8 cellular contexts compared by ENCODE assay signal in the genomic region with DNA sequence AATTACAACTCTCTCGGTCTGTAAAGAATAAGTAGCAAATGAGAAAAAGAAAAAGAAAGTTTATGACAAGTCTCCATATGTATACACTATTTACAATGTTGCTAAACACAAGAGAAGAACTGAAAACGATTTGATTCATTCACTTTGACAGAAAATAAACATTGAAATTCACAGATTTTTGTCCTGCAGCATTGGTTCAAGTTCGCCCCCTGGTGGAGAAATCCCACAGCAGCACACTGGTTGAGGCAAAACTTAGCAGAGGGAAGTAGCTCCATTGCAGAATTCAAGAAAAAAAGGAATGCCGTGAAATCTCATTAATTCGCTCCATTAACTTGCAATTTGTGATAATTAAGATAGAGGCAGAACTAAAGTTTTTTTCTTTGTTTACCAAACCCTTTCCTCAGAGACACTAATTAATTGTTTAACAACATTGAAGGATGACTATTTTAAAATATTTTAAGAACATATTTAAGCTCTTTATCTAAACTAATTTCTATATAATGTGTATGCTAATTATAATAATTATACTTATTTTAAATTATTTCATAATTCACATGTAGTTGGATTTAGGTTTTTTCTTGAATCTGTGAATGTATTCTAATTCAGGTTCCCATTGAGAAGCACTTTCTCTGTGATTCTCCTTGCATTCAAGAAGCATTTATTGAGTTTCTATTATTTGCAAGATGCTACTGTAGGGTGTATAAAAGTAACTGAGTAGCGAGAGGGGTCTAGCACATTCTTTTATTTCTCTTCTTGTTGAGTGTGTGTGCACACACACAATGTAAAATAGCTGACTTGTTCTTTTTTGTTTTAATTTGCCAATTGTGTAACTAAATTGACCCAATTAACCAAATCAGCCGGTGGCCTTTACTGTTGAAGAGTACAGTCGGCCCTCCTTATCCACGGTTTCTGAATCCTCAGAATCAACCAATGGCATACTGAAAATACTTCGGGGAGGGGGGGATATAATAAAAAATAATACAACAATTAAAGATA.
DNase-seq lines count a peak whose midpoint lies in the region; ATAC-seq and TF ChIP-seq lines count a peak whose summit lies in the region.

No MANE protein-coding gene starts in this region.

- WGBS in thyroid gland, 2 donors: 37 to 38% methylated on average over 10 of the region's 10 CpGs

- H2AFZ ChIP-seq in OCI-LY7 (ENCODE audit: low read length): no peak overlapping the region

- no peaks in the 10 kb centered on the region for H3K36me3 ChIP-seq in OCI-LY7 (ENCODE audit: insufficient read depth, low read length)
- no peaks in the 10 kb centered on the region for H3K36me3 ChIP-seq in thyroid gland

- intact Hi-C loops in OCI-LY7 (cut with micrococcal nuclease; ENCODE audit: unreplicated experiment): loop anchor here (1.0 to 10.0 kb wide), 3 partner anchors 108 to 1574 kb away; no protein-coding TSS in a partner anchor
- intact Hi-C loops in thyroid gland (cut with DNase I): loop anchor here (2.0 kb wide), 1 partner anchor 110 kb away; no protein-coding TSS in a partner anchor

- no peaks in the 10 kb centered on the region for H3K79me2 ChIP-seq in OCI-LY7 (ENCODE audit: insufficient read depth, low read depth, low read length)

- H3K4me3 ChIP-seq in OCI-LY7 (ENCODE audit: low read depth, low read length, poor library complexity, severe bottlenecking) (no peak overlapping the region), thyroid gland (replicated peaks in 1 of 3) (no peak overlapping the region)

- POLR2A ChIA-PET in OCI-LY7 (lab: Charles Lee): interaction anchor here (0.6 to 1.3 kb wide), 11 partner anchors 15 to 1182 kb away, joined by 3 to 5 read pairs (median 3); no protein-coding TSS in a partner anchor

- no peak overlapping the region for H3K4me2 ChIP-seq in OCI-LY7 (ENCODE audit: low read length)

- no TSS peak for BruUV-seq in OCI-LY7 (replicated peaks; lab: Mats Ljungman, UMichigan)

- peak; percentile 69 for ATAC-seq in HG02981 (IDR thresholded peaks at IDR 0.05; ENCODE audit: unreplicated experiment)

- H3K27me3 ChIP-seq in thyroid gland: no peaks in the 10 kb centered on the region

- CTCF ChIA-PET in OCI-LY7 (lab: Charles Lee; ENCODE audit: unreplicated experiment): interaction anchor here (0.6 to 0.7 kb wide), 2 partner anchors 108 to 109 kb away, joined by 3 read pairs; no protein-coding TSS in a partner anchor

- DNase-seq in NCI-H2107 treated with DMSO at 0.1 percent for 48 hours (lab: John Stamatoyannopoulos, UW; ENCODE audit: unreplicated experiment): peak; percentile 40
- no peak for DNase-seq in NCI-H2107 (lab: John Stamatoyannopoulos, UW)
- DNase-seq in OCI-LY7 (ENCODE audit: low spot score): peak; percentile 56
- DNase-seq in activated T-cell treated with anti-CD3 and anti-CD28 coated beads, Interleukin-2, amount 50 U/mL, for 48 hours: peak; percentile 71 to 75
- peak; percentile 79 for DNase-seq in fibroblast of peridontal ligament (ENCODE audit: extremely low read depth)
- DNase-seq in nucleus accumbens (lab: John Stamatoyannopoulos, UW): peak in 48 of 56 donors; percentile 1 to 86 (median 29)
- peak; percentile 77 to 86 for DNase-seq in thyroid gland

- H4K20me1 ChIP-seq in OCI-LY7 (ENCODE audit: insufficient read depth, low read length): no peaks in the 10 kb centered on the region

- H3K27ac ChIP-seq in OCI-LY7 (ENCODE audit: low read depth, low read length, poor library complexity, severe bottlenecking) (no peak overlapping the region), thyroid gland (no peak overlapping the region)

- no peaks in the 10 kb centered on the region for H3K4me1 ChIP-seq in OCI-LY7 (ENCODE audit: insufficient read depth, low read length, poor library complexity, severe bottlenecking)
- peaks cover 0 to 6% of the 10 kb centered on the region in 2 donors for H3K4me1 ChIP-seq in thyroid gland

- no peaks in the 10 kb centered on the region for H3K9me3 ChIP-seq in OCI-LY7 (ENCODE audit: low read length)
- no peaks in the 10 kb centered on the region for H3K9me3 ChIP-seq in thyroid gland

- no peak for TF ChIP-seq POLR2A in thyroid gland (IDR thresholded peaks at IDR 0.05)

- H3K9me2 ChIP-seq in OCI-LY7 (ENCODE audit: insufficient read depth, low read length): no peaks in the 10 kb centered on the region

- TF ChIP-seq CTCF in OCI-LY7 (conservative IDR thresholded peaks at IDR 0.05; ENCODE audit: low read length): peak; percentile 99
- peak; percentile 89 to 96 (median 92) for TF ChIP-seq CTCF in thyroid gland (IDR thresholded peaks at IDR 0.05)
